Comparison of ENCODE assay signal across 7 cellular contexts in genomic region chr10:5284311-5285057, GRCh38.
A peak's percentile ranks its signal among the peaks of the same experiment; 100 is the strongest.
DNase-seq lines count a peak whose midpoint lies in the region; ATAC-seq, FAIRE-seq and TF ChIP-seq lines count a peak whose summit lies in the region.

No MANE protein-coding gene starts in this region.

- dilution Hi-C loops in keratinocyte (cut with MboI; ENCODE audit: extremely low pct_ligation_motif_present, low sequenced_read_pairs), result no loop called here

- H4K20me1 ChIP-seq in keratinocyte (ENCODE audit: control insufficient read depth, extremely low read depth, insufficient read depth, low read length) (no peaks in the 10 kb centered on the region), OCI-LY7 (ENCODE audit: insufficient read depth, low read length) (no peaks in the 10 kb centered on the region)

- H3K9ac ChIP-seq in keratinocyte (ENCODE audit: control insufficient read depth, extremely low read depth, insufficient read depth, low read length), result no peak overlapping the region

- H3K4me2 ChIP-seq in keratinocyte (ENCODE audit: control insufficient read depth, extremely low read depth, insufficient read depth, low read depth, low read length) (no peak overlapping the region), OCI-LY7 (ENCODE audit: low read length) (no peak overlapping the region)

- peaks cover 14 to 32% (median 27%) of the 10 kb centered on the region in 3 donors for H3K4me1 Mint-ChIP-seq in T-cell

- H3K79me2 ChIP-seq in keratinocyte (ENCODE audit: control insufficient read depth, insufficient read depth, low read length) (no peaks in the 10 kb centered on the region), OCI-LY7 (ENCODE audit: insufficient read depth, low read depth, low read length) (no peaks in the 10 kb centered on the region)

- H3K4me3 Mint-ChIP-seq in T-cell, result peak overlapping the region in 1 of 3 donors; percentile 34

- H3K9me3 ChIP-seq in keratinocyte (ENCODE audit: control insufficient read depth, low read depth, low read length), result no peaks in the 10 kb centered on the region
- no peaks in the 10 kb centered on the region for H3K9me3 ChIP-seq in suprapubic skin
- no peaks in the 10 kb centered on the region for H3K9me3 ChIP-seq in OCI-LY7 (ENCODE audit: low read length)

- FAIRE-seq in keratinocyte (lab: Jason Lieb, UNC), result no peak

- H3K4me3 ChIP-seq in keratinocyte (ENCODE audit: control insufficient read depth in 2 of 3, extremely low read depth in 1 of 3, insufficient read depth in 2 of 3, low read depth in 1 of 3, low read length in 3 of 3) (no peak overlapping the region), suprapubic skin (no peak overlapping the region), OCI-LY7 (ENCODE audit: low read depth, low read length, poor library complexity, severe bottlenecking) (no peak overlapping the region)

- H3K9me3 Mint-ChIP-seq in T-cell, result no peaks in the 10 kb centered on the region

- H3K9me2 ChIP-seq in OCI-LY7 (ENCODE audit: insufficient read depth, low read length), result no peaks in the 10 kb centered on the region

- H3K27me3 Mint-ChIP-seq in T-cell, result peaks cover 0 to 20% of the 10 kb centered on the region in 2 donors

- intact Hi-C loops in OCI-LY7 (cut with micrococcal nuclease; ENCODE audit: unreplicated experiment), result loop anchor here (5.0 kb wide), 1 partner anchor 437 kb away; no protein-coding TSS in a partner anchor

- BruUV-seq in OCI-LY7 (replicated peaks; lab: Mats Ljungman, UMichigan), result no TSS peak

- no peak for TF ChIP-seq EP300 in suprapubic skin (IDR thresholded peaks at IDR 0.05)

- H3K9me1 ChIP-seq in keratinocyte (ENCODE audit: control insufficient read depth, extremely low read depth, insufficient read depth, low read length), result no peaks in the 10 kb centered on the region

- ATAC-seq in GM18861 (IDR thresholded peaks at IDR 0.05; ENCODE audit: unreplicated experiment), result peak; percentile 60
- ATAC-seq in HG02981 (IDR thresholded peaks at IDR 0.05; ENCODE audit: unreplicated experiment), result peak; percentile 62
- ATAC-seq in T-cell (replicated peaks in 1 of 4), result peak; percentile 77 to 87 (median 86)

- H3K27me3 ChIP-seq in keratinocyte (ENCODE audit: control insufficient read depth, extremely low read depth, insufficient read depth, low read length) (no peaks in the 10 kb centered on the region), suprapubic skin (no peaks in the 10 kb centered on the region)

- H3K36me3 Mint-ChIP-seq in T-cell, result no peaks in the 10 kb centered on the region

- TF ChIP-seq CTCF in keratinocyte (optimal IDR thresholded peaks at IDR 0.05 in 1 of 3, IDR thresholded peaks at IDR 0.05 in 1 of 3, conservative IDR thresholded peaks at IDR 0.05 in 1 of 3; ENCODE audit: extremely low read depth in 1 of 3, insufficient read depth in 2 of 3, low read length in 3 of 3) (no peak), suprapubic skin (IDR thresholded peaks at IDR 0.05) (no peak), OCI-LY7 (conservative IDR thresholded peaks at IDR 0.05; ENCODE audit: low read length) (no peak)

- H3K27ac Mint-ChIP-seq in T-cell, result peak overlapping the region; percentile 11 to 40

- 72% methylated on average over 9 of the region's 9 CpGs for WGBS in suprapubic skin

- TF ChIP-seq POLR2A in suprapubic skin (IDR thresholded peaks at IDR 0.05), result no peak

- H3K36me3 ChIP-seq in keratinocyte (ENCODE audit: control insufficient read depth in 2 of 2, extremely low read depth in 1 of 2, insufficient read depth in 2 of 2, low read length in 2 of 2), result no peaks in the 10 kb centered on the region
- H3K36me3 ChIP-seq in suprapubic skin, result no peaks in the 10 kb centered on the region
- H3K36me3 ChIP-seq in OCI-LY7 (ENCODE audit: insufficient read depth, low read length), result no peaks in the 10 kb centered on the region

- peaks cover 10% of the 10 kb centered on the region for H3K4me1 ChIP-seq in keratinocyte (ENCODE audit: control insufficient read depth, extremely low read depth, insufficient read depth, low read length)
- H3K4me1 ChIP-seq in suprapubic skin, result peaks cover 8% of the 10 kb centered on the region
- no peaks in the 10 kb centered on the region for H3K4me1 ChIP-seq in OCI-LY7 (ENCODE audit: insufficient read depth, low read length, poor library complexity, severe bottlenecking)

- CTCF ChIA-PET in T-cell (lab: Charles Lee), result interaction anchor here (0.6 to 1.8 kb wide), 6 partner anchors 8 to 435 kb away, joined by 3 to 6 read pairs (median 4); no protein-coding TSS in a partner anchor
- CTCF ChIA-PET in HEK293T (lab: Yijun Ruan, JAX), result interaction anchor here (0.6 to 1.0 kb wide), 3 partner anchors 13 to 448 kb away, joined by 3 to 5 read pairs (median 3); no protein-coding TSS in a partner anchor
- CTCF ChIA-PET in OCI-LY7 (lab: Charles Lee; ENCODE audit: unreplicated experiment), result no interaction called here

- peak overlapping the region; percentile 15 for H3K27ac ChIP-seq in keratinocyte (ENCODE audit: control insufficient read depth, insufficient read depth, low read length)
- no peak overlapping the region for H3K27ac ChIP-seq in suprapubic skin
- H3K27ac ChIP-seq in OCI-LY7 (ENCODE audit: low read depth, low read length, poor library complexity, severe bottlenecking), result no peak overlapping the region

- H2AFZ ChIP-seq in keratinocyte (ENCODE audit: control insufficient read depth, low read length), result peak overlapping the region; percentile 78
- no peak overlapping the region for H2AFZ ChIP-seq in OCI-LY7 (ENCODE audit: low read length)

- POLR2A ChIA-PET in T-cell (lab: Charles Lee) (no interaction called here), HEK293T (lab: Yijun Ruan, JAX) (no interaction called here), OCI-LY7 (lab: Charles Lee) (no interaction called here)

- DNase-seq in T-cell, result peak in 10 of 34 experiments; percentile 4 to 38 (median 12)
- no peak for DNase-seq in keratinocyte (ENCODE audit: low read depth, low spot score)
- DNase-seq in HEK293T (ENCODE audit: extremely low spot score), result no peak
- no peak for DNase-seq in suprapubic skin (ENCODE audit: low spot score in 2 of 2)
- no peak for DNase-seq in OCI-LY7 (ENCODE audit: low spot score)

TF ChIP-seq in HEK293T, 16 proteins besides CTCF, POLR2A, EP300 and RAD21:
- TF ChIP-seq L3MBTL2 (conservative IDR thresholded peaks at IDR 0.05) (no peak), SP1 (IDR thresholded peaks at IDR 0.05) (no peak), LEF1 (IDR thresholded peaks at IDR 0.05; ENCODE audit: borderline replicate concordance) (no peak), BHLHE40 (IDR thresholded peaks at IDR 0.05; ENCODE audit: borderline replicate concordance) (no peak), ARNT (IDR thresholded peaks at IDR 0.05) (no peak), SUZ12 (IDR thresholded peaks at IDR 0.05) (no peak), ELF4 (IDR thresholded peaks at IDR 0.05) (no peak), NFRKB (IDR thresholded peaks at IDR 0.05) (no peak), HDGF (IDR thresholded peaks at IDR 0.05; ENCODE audit: borderline replicate concordance) (no peak)
